12 cellular contexts compared by ENCODE assay signal in genomic region chr15:77631790-77632551, GRCh38. TPM values are rescaled to one million over a fixed set of nuclear protein-coding genes. Genes with fewer than 3 reads are reported as not detected.
A peak's percentile ranks its signal among the peaks of the same experiment; 100 is the strongest.
DNase-seq lines count a peak whose midpoint lies in the region; ATAC-seq and TF ChIP-seq lines count a peak whose summit lies in the region.
"Had no signal": no experiment of that assay in that cellular context is flagged by ENCODE, and none has a peak within 500 bp of the region (broad histone marks: within the 10 kb centered on the region; RNA-seq: fewer than 3 reads in every experiment).

No MANE protein-coding gene starts in this region.

- intact Hi-C loops in body of pancreas (cut with DNase I) = no loop called here

- H3K36me3 ChIP-seq in HUES48 (ENCODE audit: control insufficient read depth, insufficient read depth, low read length) = no peaks in the 10 kb centered on the region
- H3K36me3 ChIP-seq in body of pancreas (replicated peaks in 1 of 2; ENCODE audit: insufficient read depth in 1 of 2, low read depth in 2 of 2) = no peaks in the 10 kb centered on the region

- TF ChIP-seq CTCF in body of pancreas (IDR thresholded peaks at IDR 0.05) = no peak

- peak overlapping the region; percentile 59 to 64 for H3K4me3 Mint-ChIP-seq in stimulated activated naive B cell treated with anti-CD40 and anti-IgM and Interleukin-4, amounts not matched to agents 10 μg/mL and 1 μg/mL and 100 μg/mL, for 72 hours
- H3K4me3 Mint-ChIP-seq: activated CD4-positive, alpha-beta T cell treated with anti-CD3 and anti-CD28 coated beads, Interleukin-2, amount 10 ng/mL, durations not matched to agents 24 days and 14 days had no signal

- TF ChIP-seq POLR2A in body of pancreas (IDR thresholded peaks at IDR 0.05) = no peak

- H3K9me3 ChIP-seq in HUES48 (ENCODE audit: control insufficient read depth, insufficient read depth, low read length) (no peaks in the 10 kb centered on the region), body of pancreas (no peaks in the 10 kb centered on the region)

- WGBS in body of pancreas, 2 donors = 5 to 15% methylated on average over 12 to 39 of the region's 50 CpGs

- DNase-seq in body of pancreas = peak; percentile 23 to 45 (median 30)
- peak; percentile 73 for DNase-seq in left kidney (ENCODE audit: low read depth, low spot score)
- DNase-seq in stimulated activated naive B cell treated with anti-CD40 and anti-IgM and Interleukin-4, amounts not matched to agents 10 μg/mL and 1 μg/mL and 100 μg/mL, for 72 hours = no peak
- no peak for DNase-seq in cerebellar cortex (ENCODE audit: low spot score)
- no peak for DNase-seq in NCI-H1092 treated with DMSO at 0.1 percent for 48 hours (lab: John Stamatoyannopoulos, UW)
- no peak for DNase-seq in NCI-H2107 treated with DMSO at 0.1 percent for 48 hours (lab: John Stamatoyannopoulos, UW; ENCODE audit: unreplicated experiment)
- DNase-seq: activated CD4-positive, alpha-beta T cell treated with anti-CD3 and anti-CD28 coated beads, Interleukin-2, amount 10 ng/mL, durations not matched to agents 24 days and 14 days; GOT3; OCI-M1; stimulated activated CD4-positive, alpha-beta T cell treated with anti-CD3 and anti-CD28 coated beads, Interleukin-4, amount 100 ng/mL, for 1 hour had no signal

- H3K4me1 Mint-ChIP-seq in stimulated activated naive B cell treated with anti-CD40 and anti-IgM and Interleukin-4, amounts not matched to agents 10 μg/mL and 1 μg/mL and 100 μg/mL, for 72 hours = peaks cover 9 to 14% of the 10 kb centered on the region in 2 donors

- H3K27me3 ChIP-seq in HUES48 (ENCODE audit: control insufficient read depth, insufficient read depth, low read length) (peaks cover 13% of the 10 kb centered on the region; the same call in 1 of the 2 replicates), body of pancreas (peaks cover 0 to 6% of the 10 kb centered on the region in 2 donors)

- peaks cover 59 to 68% of the 10 kb centered on the region in 2 donors for H3K27me3 Mint-ChIP-seq in stimulated activated naive B cell treated with anti-CD40 and anti-IgM and Interleukin-4, amounts not matched to agents 10 μg/mL and 1 μg/mL and 100 μg/mL, for 72 hours

- H3K4me1 ChIP-seq in HUES48 (ENCODE audit: control insufficient read depth, insufficient read depth, low read length) (peaks cover 56% of the 10 kb centered on the region), body of pancreas (peaks cover 29% of the 10 kb centered on the region)

- H3K9ac ChIP-seq in HUES48 (ENCODE audit: low read depth, low read length) = peak overlapping the region; percentile 39

- no peaks in the 10 kb centered on the region for H3K36me3 Mint-ChIP-seq in stimulated activated naive B cell treated with anti-CD40 and anti-IgM and Interleukin-4, amounts not matched to agents 10 μg/mL and 1 μg/mL and 100 μg/mL, for 72 hours

- peaks cover 0 to 2% of the 10 kb centered on the region in 2 donors for H3K9me3 Mint-ChIP-seq in stimulated activated naive B cell treated with anti-CD40 and anti-IgM and Interleukin-4, amounts not matched to agents 10 μg/mL and 1 μg/mL and 100 μg/mL, for 72 hours
- H3K9me3 Mint-ChIP-seq: activated CD4-positive, alpha-beta T cell treated with anti-CD3 and anti-CD28 coated beads, Interleukin-2, amount 10 ng/mL, durations not matched to agents 24 days and 14 days had no signal

- H3K4me3 ChIP-seq in HUES48 (ENCODE audit: low read depth, low read length) = peak overlapping the region; percentile 69
- H3K4me3 ChIP-seq in body of pancreas = peak overlapping the region in 1 of 2 donors; percentile 14

- H3K27ac ChIP-seq in HUES48 (ENCODE audit: low read depth, low read length) (peak overlapping the region; percentile 23), body of pancreas (no peak overlapping the region)

- peak overlapping the region; percentile 31 for H3K27ac Mint-ChIP-seq in stimulated activated naive B cell treated with anti-CD40 and anti-IgM and Interleukin-4, amounts not matched to agents 10 μg/mL and 1 μg/mL and 100 μg/mL, for 72 hours
- H3K27ac Mint-ChIP-seq: activated CD4-positive, alpha-beta T cell treated with anti-CD3 and anti-CD28 coated beads, Interleukin-2, amount 10 ng/mL, durations not matched to agents 24 days and 14 days had no signal

- ATAC-seq in body of pancreas = peak; percentile 5
- no peak for ATAC-seq in stimulated activated naive B cell treated with anti-CD40 and anti-IgM and Interleukin-4, amounts not matched to agents 10 μg/mL and 1 μg/mL and 100 μg/mL, for 72 hours (replicated peaks)
- ATAC-seq in GM18502 (IDR thresholded peaks at IDR 0.05; ENCODE audit: poor library complexity, unreplicated experiment) = no peak

RNA-seq across cellular contexts. Expression of gene LINGO1, which starts 0.7 kb away (rescaled TPM):
- under 1 TPM; 0.78 to 0.99 TPM for total RNA-seq in body of pancreas
- total RNA-seq: activated CD4-positive, alpha-beta T cell treated with anti-CD3 and anti-CD28 coated beads, Interleukin-2, amount 10 ng/mL, durations not matched to agents 24 days and 14 days had no signal

Comparison
In these comparisons a context has a peak if more than half of its experiments do, and no peak if none do; other contexts are left out.
1. DNase-seq: peak in body of pancreas (4 of 4) and left kidney (single experiment); none in stimulated activated naive B cell treated with anti-CD40 and anti-IgM and Interleukin-4, amounts not matched to agents 10 μg/mL and 1 μg/mL and 100 μg/mL, for 72 hours (single experiment), cerebellar cortex (single experiment), NCI-H1092 treated with DMSO at 0.1 percent for 48 hours (single experiment) and NCI-H2107 treated with DMSO at 0.1 percent for 48 hours (single experiment).